12 cellular contexts compared by ENCODE assay signal in the genomic region with DNA sequence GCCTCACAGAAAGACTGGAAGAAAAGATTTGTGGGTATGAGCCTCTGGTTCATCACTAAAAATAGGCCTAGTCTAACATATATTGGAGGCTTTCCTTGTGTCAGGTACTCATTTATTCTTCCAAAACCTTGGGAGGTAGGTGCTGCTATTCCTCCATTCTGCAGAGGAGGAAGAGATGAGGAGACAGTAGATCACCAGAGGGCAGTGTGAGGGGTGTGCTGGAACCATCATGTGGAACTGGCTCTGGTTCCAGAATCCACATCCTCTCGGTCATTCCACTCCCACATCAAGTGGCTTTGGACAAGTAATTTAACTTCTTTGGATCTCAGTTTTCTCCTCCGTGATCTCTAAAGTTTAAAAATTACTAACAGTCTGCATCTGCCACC. TPM values are rescaled to one million over a fixed set of nuclear protein-coding genes. Genes with fewer than 3 reads are reported as not detected.
DNase-seq lines count a peak whose midpoint lies in the region; ATAC-seq and TF ChIP-seq lines count a peak whose summit lies in the region.
"Had no signal": no experiment of that assay in that cellular context is flagged by ENCODE, and none has a peak within 500 bp of the region (broad histone marks: within the 10 kb centered on the region; RNA-seq: fewer than 3 reads in every experiment).

No MANE protein-coding gene starts in this region.

- H3K27ac ChIP-seq in GM23338 (ENCODE audit: low read depth) (no peak overlapping the region), rectal smooth muscle tissue (ENCODE audit: low read depth, low read length) (peak overlapping the region; percentile 56)

- no peaks in the 10 kb centered on the region for H3K9me3 ChIP-seq in BE2C
- H3K9me3 ChIP-seq: SK-N-SH had no signal

- no peaks in the 10 kb centered on the region for H3K9me2 ChIP-seq in GM23338 (ENCODE audit: insufficient read depth)
- H3K9me2 ChIP-seq: SK-N-SH had no signal

- H4K20me1 ChIP-seq in GM23338 (replicated peaks; ENCODE audit: insufficient read depth) = no peaks in the 10 kb centered on the region

- H3K9ac ChIP-seq in rectal smooth muscle tissue (ENCODE audit: low read length) = no peak overlapping the region
- H3K9ac ChIP-seq: SK-N-SH had no signal

- H3K27ac Mint-ChIP-seq in GM23338 = no peak overlapping the region
- peak overlapping the region; percentile 13 for H3K27ac Mint-ChIP-seq in dendritic cell treated with granulocyte-macrophage colony-stimulating factor and Interleukin-4, amounts not matched to agents 40 ng/mL and 50 ng/mL, for 4 days

- H3K79me2 ChIP-seq in GM23338 (replicated peaks; ENCODE audit: insufficient read depth) = no peaks in the 10 kb centered on the region

- H3K4me1 Mint-ChIP-seq in GM23338 = peaks cover 20% of the 10 kb centered on the region
- H3K4me1 Mint-ChIP-seq in dendritic cell treated with granulocyte-macrophage colony-stimulating factor and Interleukin-4, amounts not matched to agents 40 ng/mL and 50 ng/mL, for 4 days (ENCODE audit: low read depth) = peaks cover 32% of the 10 kb centered on the region

- no peaks in the 10 kb centered on the region for H3F3A ChIP-seq in GM23338 (replicated peaks; ENCODE audit: low read depth)

- no peaks in the 10 kb centered on the region for H3K36me3 Mint-ChIP-seq in GM23338 (ENCODE audit: low read depth)
- no peaks in the 10 kb centered on the region for H3K36me3 Mint-ChIP-seq in dendritic cell treated with granulocyte-macrophage colony-stimulating factor and Interleukin-4, amounts not matched to agents 40 ng/mL and 50 ng/mL, for 4 days (ENCODE audit: low read depth)
- H3K36me3 Mint-ChIP-seq: CD4-positive, alpha-beta memory T cell had no signal

- TF ChIP-seq CTCF in BE2C (IDR thresholded peaks at IDR 0.05; ENCODE audit: low read depth, low read length) = peak; percentile 13; the same call in 1 of the 2 replicates
- peak in 1 of 2 experiments; percentile 39; a peak in 2 of 4 replicates for TF ChIP-seq CTCF in GM23338 (conservative IDR thresholded peaks at IDR 0.05; ENCODE audit: low read depth in 2 of 2)

- no peak overlapping the region for H2AFZ ChIP-seq in GM23338

- ATAC-seq in GM23338 (peak; percentile 19; the same call in 2 of the 3 replicates), HG03439 (IDR thresholded peaks at IDR 0.05; ENCODE audit: unreplicated experiment) (no peak), HG02623 (IDR thresholded peaks at IDR 0.05; ENCODE audit: unreplicated experiment) (no peak)

- H3K27me3 Mint-ChIP-seq in GM23338 (ENCODE audit: insufficient read depth, low read depth, poor library complexity) = peaks cover 11% of the 10 kb centered on the region
- H3K27me3 Mint-ChIP-seq in dendritic cell treated with granulocyte-macrophage colony-stimulating factor and Interleukin-4, amounts not matched to agents 40 ng/mL and 50 ng/mL, for 4 days = peaks cover 27% of the 10 kb centered on the region
- H3K27me3 Mint-ChIP-seq: CD4-positive, alpha-beta memory T cell had no signal

- no peak overlapping the region for H3K4me2 ChIP-seq in GM23338
- H3K4me2 ChIP-seq: SK-N-SH had no signal

- intact Hi-C loops in dendritic cell treated with granulocyte-macrophage colony-stimulating factor and Interleukin-4, amounts not matched to agents 40 ng/mL and 50 ng/mL, for 4 days (cut with micrococcal nuclease) = loop anchor here (2.0 kb wide), 1 partner anchor 266 kb away; no protein-coding TSS in a partner anchor

- H3K36me3 ChIP-seq in BE2C = no peaks in the 10 kb centered on the region
- H3K36me3 ChIP-seq in GM23338 (ENCODE audit: insufficient read depth) = no peaks in the 10 kb centered on the region
- H3K36me3 ChIP-seq in rectal smooth muscle tissue (ENCODE audit: control insufficient read depth, insufficient read depth, low read length) = no peaks in the 10 kb centered on the region

- H3K4me3 Mint-ChIP-seq in GM23338 = no peak overlapping the region
- H3K4me3 Mint-ChIP-seq in dendritic cell treated with granulocyte-macrophage colony-stimulating factor and Interleukin-4, amounts not matched to agents 40 ng/mL and 50 ng/mL, for 4 days = no peak overlapping the region
- H3K4me3 Mint-ChIP-seq: CD4-positive, alpha-beta memory T cell had no signal

- no peaks in the 10 kb centered on the region for H3K27me3 ChIP-seq in BE2C
- peaks cover 7% of the 10 kb centered on the region; the same call in 1 of the 2 replicates for H3K27me3 ChIP-seq in GM23338 (ENCODE audit: insufficient read depth)
- no peaks in the 10 kb centered on the region for H3K27me3 ChIP-seq in rectal smooth muscle tissue (ENCODE audit: control insufficient read depth, insufficient read depth, low read length)

- DNase-seq in BE2C (no peak), GM23338 (ENCODE audit: low spot score) (no peak), germinal center (ENCODE audit: low spot score) (no peak)
- DNase-seq: GOT3, NCI-H510A had no signal

- H3K4me3 ChIP-seq in BE2C (ENCODE audit: low read depth, low read length) (no peak overlapping the region), GM23338 (no peak overlapping the region), rectal smooth muscle tissue (ENCODE audit: low read length) (no peak overlapping the region)

- H3K9me3 Mint-ChIP-seq in GM23338 = no peaks in the 10 kb centered on the region
- H3K9me3 Mint-ChIP-seq in dendritic cell treated with granulocyte-macrophage colony-stimulating factor and Interleukin-4, amounts not matched to agents 40 ng/mL and 50 ng/mL, for 4 days = no peaks in the 10 kb centered on the region
- H3K9me3 Mint-ChIP-seq: CD4-positive, alpha-beta memory T cell had no signal

- peaks cover 7% of the 10 kb centered on the region for H3K4me1 ChIP-seq in BE2C
- H3K4me1 ChIP-seq in GM23338 (ENCODE audit: insufficient read depth) = peaks cover 6% of the 10 kb centered on the region; the same call in 1 of the 2 replicates
- peaks cover 26% of the 10 kb centered on the region for H3K4me1 ChIP-seq in rectal smooth muscle tissue (ENCODE audit: control insufficient read depth, insufficient read depth, low read length)

TF ChIP-seq in GM23338, 12 proteins besides CTCF, POLR2A, EP300 and RAD21 (continues in another document):
- no peak for TF ChIP-seq EZH2 (IDR thresholded peaks at IDR 0.05; ENCODE audit: low read depth, unreplicated experiment)
- TF ChIP-seq STAT1 (IDR thresholded peaks at IDR 0.05; ENCODE audit: unreplicated experiment) = no peak
- no peak for TF ChIP-seq ZNF114 (CRISPR knock-in tag; IDR thresholded peaks at IDR 0.05)
- TF ChIP-seq POLR2AphosphoS5 (IDR thresholded peaks at IDR 0.05; ENCODE audit: low read depth) = no peak
- TF ChIP-seq ZNF331 (CRISPR knock-in tag; IDR thresholded peaks at IDR 0.05; ENCODE audit: low read depth) = no peak
- TF ChIP-seq, protein P1, sequence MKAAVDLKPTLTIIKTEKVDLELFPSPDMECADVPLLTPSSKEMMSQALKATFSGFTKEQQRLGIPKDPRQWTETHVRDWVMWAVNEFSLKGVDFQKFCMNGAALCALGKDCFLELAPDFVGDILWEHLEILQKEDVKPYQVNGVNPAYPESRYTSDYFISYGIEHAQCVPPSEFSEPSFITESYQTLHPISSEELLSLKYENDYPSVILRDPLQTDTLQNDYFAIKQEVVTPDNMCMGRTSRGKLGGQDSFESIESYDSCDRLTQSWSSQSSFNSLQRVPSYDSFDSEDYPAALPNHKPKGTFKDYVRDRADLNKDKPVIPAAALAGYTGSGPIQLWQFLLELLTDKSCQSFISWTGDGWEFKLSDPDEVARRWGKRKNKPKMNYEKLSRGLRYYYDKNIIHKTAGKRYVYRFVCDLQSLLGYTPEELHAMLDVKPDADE (IDR thresholded peaks at IDR 0.05) = no peak
- TF ChIP-seq NANOG (IDR thresholded peaks at IDR 0.05; ENCODE audit: borderline replicate concordance) = no peak
- TF ChIP-seq JUNB (IDR thresholded peaks at IDR 0.05; ENCODE audit: unreplicated experiment) = no peak
- TF ChIP-seq, protein P2, sequence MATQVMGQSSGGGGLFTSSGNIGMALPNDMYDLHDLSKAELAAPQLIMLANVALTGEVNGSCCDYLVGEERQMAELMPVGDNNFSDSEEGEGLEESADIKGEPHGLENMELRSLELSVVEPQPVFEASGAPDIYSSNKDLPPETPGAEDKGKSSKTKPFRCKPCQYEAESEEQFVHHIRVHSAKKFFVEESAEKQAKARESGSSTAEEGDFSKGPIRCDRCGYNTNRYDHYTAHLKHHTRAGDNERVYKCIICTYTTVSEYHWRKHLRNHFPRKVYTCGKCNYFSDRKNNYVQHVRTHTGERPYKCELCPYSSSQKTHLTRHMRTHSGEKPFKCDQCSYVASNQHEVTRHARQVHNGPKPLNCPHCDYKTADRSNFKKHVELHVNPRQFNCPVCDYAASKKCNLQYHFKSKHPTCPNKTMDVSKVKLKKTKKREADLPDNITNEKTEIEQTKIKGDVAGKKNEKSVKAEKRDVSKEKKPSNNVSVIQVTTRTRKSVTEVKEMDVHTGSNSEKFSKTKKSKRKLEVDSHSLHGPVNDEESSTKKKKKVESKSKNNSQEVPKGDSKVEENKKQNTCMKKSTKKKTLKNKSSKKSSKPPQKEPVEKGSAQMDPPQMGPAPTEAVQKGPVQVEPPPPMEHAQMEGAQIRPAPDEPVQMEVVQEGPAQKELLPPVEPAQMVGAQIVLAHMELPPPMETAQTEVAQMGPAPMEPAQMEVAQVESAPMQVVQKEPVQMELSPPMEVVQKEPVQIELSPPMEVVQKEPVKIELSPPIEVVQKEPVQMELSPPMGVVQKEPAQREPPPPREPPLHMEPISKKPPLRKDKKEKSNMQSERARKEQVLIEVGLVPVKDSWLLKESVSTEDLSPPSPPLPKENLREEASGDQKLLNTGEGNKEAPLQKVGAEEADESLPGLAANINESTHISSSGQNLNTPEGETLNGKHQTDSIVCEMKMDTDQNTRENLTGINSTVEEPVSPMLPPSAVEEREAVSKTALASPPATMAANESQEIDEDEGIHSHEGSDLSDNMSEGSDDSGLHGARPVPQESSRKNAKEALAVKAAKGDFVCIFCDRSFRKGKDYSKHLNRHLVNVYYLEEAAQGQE (IDR thresholded peaks at IDR 0.05; ENCODE audit: unreplicated experiment) = no peak
- no peak for TF ChIP-seq EZH2phosphoT487 (IDR thresholded peaks at IDR 0.05; ENCODE audit: unreplicated experiment)

RNA-seq across cellular contexts. Expression of gene INKA2, which starts 7.4 kb away (rescaled TPM):
- polyA plus RNA-seq in BE2C (2012; ENCODE audit: insufficient read depth, insufficient read length, low read depth) = 3.4 TPM
- total RNA-seq in GM23338 (2014; rRNA removed; shearing (Covaris generic)) = 8.4 and 10.3 TPM in 2 replicates
- polyA plus RNA-seq in GM23338 (2016; fragmentation: Nextera tagmentation; extraction: Ambion mirVana) = 2.8 and 3.7 TPM in 2 replicates
- total RNA-seq: Calu3 had no signal

RNA-seq across cellular contexts. Expression of gene DDX20, which starts 9.1 kb away (rescaled TPM):
- polyA plus RNA-seq in BE2C (2012; ENCODE audit: insufficient read depth, insufficient read length, low read depth) = 23.7 TPM
- 38.3 and 54.4 TPM in 2 replicates for total RNA-seq in GM23338 (2014; rRNA removed; shearing (Covaris generic))
- 11.9 and 12.8 TPM in 2 replicates for polyA plus RNA-seq in GM23338 (2016; fragmentation: Nextera tagmentation; extraction: Ambion mirVana)
